In the genomic region with DNA sequence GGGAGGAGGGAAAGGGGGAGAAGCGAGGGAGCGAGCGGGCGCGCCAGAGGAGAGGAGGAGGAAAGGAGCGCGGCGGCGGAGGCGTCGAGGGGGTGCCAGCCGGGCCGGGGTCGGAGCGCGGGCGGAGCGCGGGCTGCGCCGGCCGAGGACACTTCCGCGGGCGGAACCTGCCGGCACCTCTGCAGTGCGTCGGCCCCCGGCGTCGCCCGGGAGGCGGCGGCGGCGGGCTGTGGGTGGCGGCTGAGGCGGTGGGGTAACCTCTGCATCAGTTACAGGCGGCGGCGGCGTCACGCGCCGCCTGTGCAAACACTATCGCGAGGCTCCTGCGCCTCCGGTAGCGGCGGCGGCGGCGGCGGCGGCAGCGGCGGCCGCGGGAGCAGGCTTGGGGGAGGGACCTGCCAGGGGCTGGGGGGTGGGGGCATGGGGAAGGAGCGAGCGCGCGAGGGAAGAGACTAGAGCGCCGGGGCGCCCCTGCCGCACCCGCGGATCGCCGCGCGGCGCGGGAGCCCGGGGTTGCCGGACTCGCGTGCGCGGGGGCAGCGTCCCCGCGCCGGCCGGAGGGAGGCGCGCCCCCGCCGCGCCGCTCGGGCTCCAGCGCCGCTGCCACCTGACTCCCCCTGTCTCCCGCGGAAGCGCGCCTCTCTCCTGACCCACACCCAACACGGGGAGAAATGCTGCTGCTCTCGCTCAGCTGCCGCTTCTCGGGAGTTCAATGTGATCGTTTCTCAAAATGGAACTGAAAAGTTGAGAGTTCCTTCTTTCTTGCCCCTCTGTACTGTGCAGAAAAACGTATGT, we compare ENCODE assay signal across 8 cellular contexts. TPM values are rescaled to one million over a fixed set of nuclear protein-coding genes. Genes with fewer than 3 reads are reported as not detected.
A peak's percentile ranks its signal among the peaks of the same experiment; 100 is the strongest.
DNase-seq lines count a peak whose midpoint lies in the region; ATAC-seq and TF ChIP-seq lines count a peak whose summit lies in the region.

A gene (minus strand): TSS at position 264 of the 795 bp plus-strand sequence. CDS start 465 bp downstream, outside the sequence.

- peak; percentile 58 to 76 for TF ChIP-seq POLR2A in adrenal gland (IDR thresholded peaks at IDR 0.05)
- TF ChIP-seq POLR2A in prostate gland (IDR thresholded peaks at IDR 0.05) = peak; percentile 43

- TF ChIP-seq CTCF in GM12864 (IDR thresholded peaks at IDR 0.05; ENCODE audit: low read depth, low read length, missing control alignments) (no peak), adrenal gland (IDR thresholded peaks at IDR 0.05) (peak in 1 of 6 experiments; percentile 19), prostate gland (IDR thresholded peaks at IDR 0.05) (peak in 1 of 4 experiments; percentile 4)

- H3K27me3 ChIP-seq in adrenal gland (no peaks in the 10 kb centered on the region), prostate gland (replicated peaks; ENCODE audit: insufficient read depth) (no peaks in the 10 kb centered on the region)

- WGBS in adrenal gland, 4 donors = 0 to 1% (median 1%) methylated on average over 15 to 106 of the region's 106 CpGs
- 1% methylated on average over 89 of the region's 106 CpGs for WGBS in prostate gland

- H3K4me3 ChIP-seq in GM12864 (ENCODE audit: low read depth, low read length) (peak within 1 kb of the TSS; percentile 77), adrenal gland (peak within 1 kb of the TSS; percentile 55 to 88 (median 82)), prostate gland (peak within 1 kb of the TSS; percentile 94 to 96)

- H3K9me3 ChIP-seq in adrenal gland (replicated peaks in 1 of 3) (no peaks in the 10 kb centered on the region), prostate gland (no peaks in the 10 kb centered on the region)

- peak; percentile 61 for ATAC-seq in HG02588 (IDR thresholded peaks at IDR 0.05; ENCODE audit: unreplicated experiment)
- peak; percentile 77 to 86 for ATAC-seq in left cardiac atrium

- H3K36me3 ChIP-seq in adrenal gland (replicated peaks in 1 of 2) (no peaks in the 10 kb centered on the region), prostate gland (no peaks in the 10 kb centered on the region)

- DNase-seq in GM12864 (ENCODE audit: low read depth) = peak; percentile 77
- DNase-seq in NCI-H1092 (lab: John Stamatoyannopoulos, UW) = peak; percentile 38
- peak; percentile 62 to 82 (median 69) for DNase-seq in T-helper 1 cell
- DNase-seq in adrenal gland = peak; percentile 78 to 86 (median 82)
- DNase-seq in left cardiac atrium = peak; percentile 77
- peak; percentile 74 for DNase-seq in prostate gland (ENCODE audit: low spot score)
- peak; percentile 79 for DNase-seq in ureter (ENCODE audit: low spot score)

- intact Hi-C loops in adrenal gland (cut with DNase I) (loop anchor here (5.0 to 10.0 kb wide), 2 partner anchors 186 to 251 kb away; no protein-coding TSS in a partner anchor), left cardiac atrium (cut with DNase I) (loop anchor here in 1 of 2 donors (5.0 to 10.0 kb wide), 2 partner anchors 189 to 254 kb away; no protein-coding TSS in a partner anchor), prostate gland (cut with DNase I) (loop anchor here (5.0 kb wide), 1 partner anchor 271 kb away; a partner anchor contains a TSS)

- H3K4me1 ChIP-seq in adrenal gland (replicated peaks in 1 of 2) (peaks cover 10 to 32% of the 10 kb centered on the region in 2 donors), prostate gland (replicated peaks) (no peaks in the 10 kb centered on the region)

- H3K27ac ChIP-seq in adrenal gland (peak within 1 kb of the TSS; percentile 89 to 99 (median 97)), prostate gland (peak within 1 kb of the TSS; percentile 98 to 99)

RNA-seq across cellular contexts. Expression of the gene that starts here (rescaled TPM):
- total RNA-seq in adrenal gland (10 to 100 TPM; 25.7 to 84.0 (median 60.7) TPM), left cardiac atrium (10 to 100 TPM; 31.5 to 31.8 TPM), prostate gland (10 to 100 TPM; 50.5 to 95.8 TPM), ureter (69.6 TPM)
- 10 to 100 TPM; 16.5 to 41.4 (median 27.6) TPM for polyA plus RNA-seq in adrenal gland

Comparison
In these comparisons a context has a peak if more than half of its experiments do, and no peak if none do; other contexts are left out.
1. Peak in every context shown above with its lines: DNase-seq, ATAC-seq, H3K4me3 ChIP-seq and H3K27ac ChIP-seq.